Comparison of ENCODE assay signal across 24 cellular contexts in the genomic region with DNA sequence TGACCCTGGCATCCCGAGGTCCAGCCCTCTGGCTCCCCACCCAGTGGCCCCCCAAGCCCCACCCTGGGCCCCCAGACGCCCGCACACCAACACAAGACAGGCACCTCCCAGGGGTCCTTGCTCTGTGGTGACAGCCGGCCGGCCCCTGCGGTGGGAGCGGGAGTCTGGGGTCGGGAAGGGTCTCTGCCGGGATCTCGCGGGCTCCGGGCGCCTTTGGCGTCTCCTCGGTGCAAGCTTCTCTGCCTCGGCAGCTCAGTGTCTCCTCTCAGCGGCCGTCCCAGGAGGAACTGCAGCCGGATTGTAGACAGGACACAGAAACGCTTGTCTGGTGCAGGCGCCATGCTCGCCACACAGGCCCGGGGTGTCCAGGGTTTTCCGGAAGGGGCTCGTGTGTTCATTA. TPM values are rescaled to one million over a fixed set of nuclear protein-coding genes. Genes with fewer than 3 reads are reported as not detected.
DNase-seq lines count a peak whose midpoint lies in the region; ATAC-seq and TF ChIP-seq lines count a peak whose summit lies in the region.
"Had no signal": no experiment of that assay in that cellular context is flagged by ENCODE, and none has a peak within 500 bp of the region (broad histone marks: within the 10 kb centered on the region; RNA-seq: fewer than 3 reads in every experiment).

No MANE protein-coding gene starts in this region.

- H3K27ac Mint-ChIP-seq in natural killer cell treated with Interleukin-12 subunit alpha and Interleukin-12 subunit beta and Interleukin-15 and Interleukin-18, amount 100 ng/mL, for 72 hours = no peak overlapping the region
- H3K27ac Mint-ChIP-seq in natural killer cell (no peak overlapping the region), WTC11 (no peak overlapping the region)
- H3K27ac Mint-ChIP-seq: memory B cell; stimulated activated memory B cell treated with anti-CD40 and anti-IgM and Interleukin-4, amounts not matched to agents 10 μg/mL and 1 μg/mL and 100 μg/mL, for 72 hours had no signal

- WGBS in aorta, 2 donors = 61 to 80% methylated on average over 25 of the region's 25 CpGs

- H3K27ac ChIP-seq in aorta (ENCODE audit: low read depth in 1 of 2, low read length in 2 of 2) = no peak overlapping the region
- H3K27ac ChIP-seq: BLaER1 treated with 17β-estradiol and CSF1 and Interleukin-3, amounts not matched to agents 10 nM and 100 nM; cardiac muscle cell; HL-60; testis had no signal

- intact Hi-C loops in natural killer cell (cut with micrococcal nuclease) = no loop called here
- intact Hi-C loops in aorta (cut with DNase I) = no loop called here

- H3K27me3 Mint-ChIP-seq in natural killer cell treated with Interleukin-12 subunit alpha and Interleukin-12 subunit beta and Interleukin-15 and Interleukin-18, amount 100 ng/mL, for 72 hours = no peaks in the 10 kb centered on the region
- H3K27me3 Mint-ChIP-seq in natural killer cell (ENCODE audit: low read depth in 2 of 2) (no peaks in the 10 kb centered on the region), WTC11 (ENCODE audit: low read depth) (no peaks in the 10 kb centered on the region)
- H3K27me3 Mint-ChIP-seq: memory B cell had no signal

- no peaks in the 10 kb centered on the region for H3K4me1 ChIP-seq in aorta (ENCODE audit: control insufficient read depth in 1 of 2, insufficient read depth in 2 of 2, low read length in 2 of 2)

- TF ChIP-seq CTCF in natural killer cell (IDR thresholded peaks at IDR 0.05) (no peak), WTC11 (IDR thresholded peaks at IDR 0.05) (no peak)

- no peak for ATAC-seq in natural killer cell treated with Interleukin-12 subunit alpha and Interleukin-12 subunit beta and Interleukin-15 and Interleukin-18, amount 100 ng/mL, for 72 hours
- no peak for ATAC-seq in natural killer cell
- peak; percentile 11; the same call in 1 of the 2 replicates for ATAC-seq in WTC11
- ATAC-seq in aorta (ENCODE audit: low FRiP score) = no peak
- ATAC-seq in HG02642 (IDR thresholded peaks at IDR 0.05; ENCODE audit: poor library complexity, unreplicated experiment) = no peak
- ATAC-seq: GM12878; stimulated activated memory B cell treated with anti-CD40 and anti-IgM and Interleukin-4, amounts not matched to agents 10 μg/mL and 1 μg/mL and 100 μg/mL, for 72 hours had no signal

- DNase-seq in natural killer cell treated with Interleukin-12 subunit alpha and Interleukin-12 subunit beta and Interleukin-15 and Interleukin-18, amount 100 ng/mL, for 72 hours (ENCODE audit: low spot score) = peak; percentile 42
- no peak for DNase-seq in natural killer cell
- peak; percentile 62 for DNase-seq in WTC11 (ENCODE audit: low spot score)
- DNase-seq in left kidney (ENCODE audit: low read depth, low spot score) = peak; percentile 53
- DNase-seq in aorta = peak; percentile 42 to 69
- DNase-seq in SIG-M5 (lab: John Stamatoyannopoulos, UW) = no peak
- no peak for DNase-seq in DMS79 (lab: John Stamatoyannopoulos, UW)
- DNase-seq: activated gamma-delta T cell treated with Interleukin-2 at 50 U/mL for 16 hours; COR-L47; dermis blood vessel endothelial cell; DND-41; NCI-H1048; NCI-H187 treated with DMSO at 0.1 percent for 48 hours; stimulated activated CD4-positive, alpha-beta T cell treated with anti-CD3 and anti-CD28 coated beads, Interleukin-2, amount 100 ng/mL, for 48 hours had no signal

- no peaks in the 10 kb centered on the region for H3K27me3 ChIP-seq in aorta (ENCODE audit: control insufficient read depth in 1 of 2, insufficient read depth in 2 of 2, low read length in 1 of 2)
- H3K27me3 ChIP-seq: cardiac muscle cell, testis, vagina had no signal

- POLR2A ChIA-PET in WTC11 (lab: Charles Lee) = no interaction called here

- no peaks in the 10 kb centered on the region for H3K4me1 Mint-ChIP-seq in natural killer cell treated with Interleukin-12 subunit alpha and Interleukin-12 subunit beta and Interleukin-15 and Interleukin-18, amount 100 ng/mL, for 72 hours (ENCODE audit: low read depth in 2 of 2)
- peaks cover 0 to under 1% of the 10 kb centered on the region in 2 donors for H3K4me1 Mint-ChIP-seq in natural killer cell
- H3K4me1 Mint-ChIP-seq in WTC11 = no peaks in the 10 kb centered on the region
- H3K4me1 Mint-ChIP-seq: memory B cell; stimulated activated memory B cell treated with anti-CD40 and anti-IgM and Interleukin-4, amounts not matched to agents 10 μg/mL and 1 μg/mL and 100 μg/mL, for 72 hours had no signal

- H3K4me3 Mint-ChIP-seq in natural killer cell treated with Interleukin-12 subunit alpha and Interleukin-12 subunit beta and Interleukin-15 and Interleukin-18, amount 100 ng/mL, for 72 hours = no peak overlapping the region
- no peak overlapping the region for H3K4me3 Mint-ChIP-seq in natural killer cell
- no peak overlapping the region for H3K4me3 Mint-ChIP-seq in WTC11
- H3K4me3 Mint-ChIP-seq: memory B cell; stimulated activated memory B cell treated with anti-CD40 and anti-IgM and Interleukin-4, amounts not matched to agents 10 μg/mL and 1 μg/mL and 100 μg/mL, for 72 hours had no signal

- no peaks in the 10 kb centered on the region for H3K36me3 Mint-ChIP-seq in natural killer cell treated with Interleukin-12 subunit alpha and Interleukin-12 subunit beta and Interleukin-15 and Interleukin-18, amount 100 ng/mL, for 72 hours
- H3K36me3 Mint-ChIP-seq in natural killer cell = no peaks in the 10 kb centered on the region
- peaks cover under 1% of the 10 kb centered on the region; the same call in 1 of the 2 replicates for H3K36me3 Mint-ChIP-seq in WTC11
- H3K36me3 Mint-ChIP-seq: memory B cell; stimulated activated memory B cell treated with anti-CD40 and anti-IgM and Interleukin-4, amounts not matched to agents 10 μg/mL and 1 μg/mL and 100 μg/mL, for 72 hours had no signal

- H3K36me3 ChIP-seq in aorta (ENCODE audit: control insufficient read depth in 1 of 2, insufficient read depth in 2 of 2, low read length in 1 of 2) = no peaks in the 10 kb centered on the region
- H3K36me3 ChIP-seq: BLaER1 treated with 17β-estradiol and CSF1 and Interleukin-3, amounts not matched to agents 10 nM and 100 nM; cardiac muscle cell; vagina had no signal

- H3K9me3 Mint-ChIP-seq in natural killer cell treated with Interleukin-12 subunit alpha and Interleukin-12 subunit beta and Interleukin-15 and Interleukin-18, amount 100 ng/mL, for 72 hours = no peaks in the 10 kb centered on the region
- no peaks in the 10 kb centered on the region for H3K9me3 Mint-ChIP-seq in natural killer cell
- peaks cover under 1% of the 10 kb centered on the region; the same call in 1 of the 2 replicates for H3K9me3 Mint-ChIP-seq in WTC11
- H3K9me3 Mint-ChIP-seq: memory B cell had no signal

- CTCF ChIA-PET in WTC11 (lab: Charles Lee) = interaction anchor here (0.6 to 2.5 kb wide), 30 partner anchors 10 to 411 kb away, joined by 3 to 23 read pairs (median 4); a partner anchor contains a TSS

- no peak overlapping the region for H3K4me3 ChIP-seq in aorta (ENCODE audit: low read length in 2 of 2)
- H3K4me3 ChIP-seq: BLaER1 treated with 17β-estradiol and CSF1 and Interleukin-3, amounts not matched to agents 10 nM and 100 nM; cardiac muscle cell; GM12878; smooth muscle cell; testis; vagina had no signal

- H3K9me3 ChIP-seq in aorta (ENCODE audit: control insufficient read depth, low read length) = no peaks in the 10 kb centered on the region
- H3K9me3 ChIP-seq: testis, vagina had no signal

TF ChIP-seq in WTC11, 78 proteins besides CTCF, POLR2A, EP300 and RAD21 (continues in another document):
- TF ChIP-seq, protein P1, sequence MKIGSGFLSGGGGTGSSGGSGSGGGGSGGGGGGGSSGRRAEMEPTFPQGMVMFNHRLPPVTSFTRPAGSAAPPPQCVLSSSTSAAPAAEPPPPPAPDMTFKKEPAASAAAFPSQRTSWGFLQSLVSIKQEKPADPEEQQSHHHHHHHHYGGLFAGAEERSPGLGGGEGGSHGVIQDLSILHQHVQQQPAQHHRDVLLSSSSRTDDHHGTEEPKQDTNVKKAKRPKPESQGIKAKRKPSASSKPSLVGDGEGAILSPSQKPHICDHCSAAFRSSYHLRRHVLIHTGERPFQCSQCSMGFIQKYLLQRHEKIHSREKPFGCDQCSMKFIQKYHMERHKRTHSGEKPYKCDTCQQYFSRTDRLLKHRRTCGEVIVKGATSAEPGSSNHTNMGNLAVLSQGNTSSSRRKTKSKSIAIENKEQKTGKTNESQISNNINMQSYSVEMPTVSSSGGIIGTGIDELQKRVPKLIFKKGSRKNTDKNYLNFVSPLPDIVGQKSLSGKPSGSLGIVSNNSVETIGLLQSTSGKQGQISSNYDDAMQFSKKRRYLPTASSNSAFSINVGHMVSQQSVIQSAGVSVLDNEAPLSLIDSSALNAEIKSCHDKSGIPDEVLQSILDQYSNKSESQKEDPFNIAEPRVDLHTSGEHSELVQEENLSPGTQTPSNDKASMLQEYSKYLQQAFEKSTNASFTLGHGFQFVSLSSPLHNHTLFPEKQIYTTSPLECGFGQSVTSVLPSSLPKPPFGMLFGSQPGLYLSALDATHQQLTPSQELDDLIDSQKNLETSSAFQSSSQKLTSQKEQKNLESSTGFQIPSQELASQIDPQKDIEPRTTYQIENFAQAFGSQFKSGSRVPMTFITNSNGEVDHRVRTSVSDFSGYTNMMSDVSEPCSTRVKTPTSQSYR (CRISPR knock-in tag; IDR thresholded peaks at IDR 0.05) = no peak
- TF ChIP-seq, protein P2, sequence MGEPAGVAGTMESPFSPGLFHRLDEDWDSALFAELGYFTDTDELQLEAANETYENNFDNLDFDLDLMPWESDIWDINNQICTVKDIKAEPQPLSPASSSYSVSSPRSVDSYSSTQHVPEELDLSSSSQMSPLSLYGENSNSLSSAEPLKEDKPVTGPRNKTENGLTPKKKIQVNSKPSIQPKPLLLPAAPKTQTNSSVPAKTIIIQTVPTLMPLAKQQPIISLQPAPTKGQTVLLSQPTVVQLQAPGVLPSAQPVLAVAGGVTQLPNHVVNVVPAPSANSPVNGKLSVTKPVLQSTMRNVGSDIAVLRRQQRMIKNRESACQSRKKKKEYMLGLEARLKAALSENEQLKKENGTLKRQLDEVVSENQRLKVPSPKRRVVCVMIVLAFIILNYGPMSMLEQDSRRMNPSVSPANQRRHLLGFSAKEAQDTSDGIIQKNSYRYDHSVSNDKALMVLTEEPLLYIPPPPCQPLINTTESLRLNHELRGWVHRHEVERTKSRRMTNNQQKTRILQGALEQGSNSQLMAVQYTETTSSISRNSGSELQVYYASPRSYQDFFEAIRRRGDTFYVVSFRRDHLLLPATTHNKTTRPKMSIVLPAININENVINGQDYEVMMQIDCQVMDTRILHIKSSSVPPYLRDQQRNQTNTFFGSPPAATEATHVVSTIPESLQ (CRISPR knock-in tag; IDR thresholded peaks at IDR 0.05) = no peak
- no peak for TF ChIP-seq ZNF317 (CRISPR knock-in tag; IDR thresholded peaks at IDR 0.05; ENCODE audit: borderline replicate concordance, low read depth)
- no peak for TF ChIP-seq FOXK1 (CRISPR knock-in tag; IDR thresholded peaks at IDR 0.05)
- no peak for TF ChIP-seq ZNF416 (CRISPR knock-in tag; IDR thresholded peaks at IDR 0.05)
- no peak for TF ChIP-seq TP53 (CRISPR knock-in tag; IDR thresholded peaks at IDR 0.05)
- no peak for TF ChIP-seq TEAD4 (CRISPR knock-in tag; IDR thresholded peaks at IDR 0.05)

RNA-seq across cellular contexts. Expression of a gene that starts 43.7 kb away (rescaled TPM):
- total RNA-seq in natural killer cell treated with Interleukin-12 subunit alpha and Interleukin-12 subunit beta and Interleukin-15 and Interleukin-18, amount 100 ng/mL, for 72 hours = 1 to 10 TPM; 1.3 to 2.2 TPM
- total RNA-seq in natural killer cell (1 to 10 TPM in 2 of 3 donors, under 1 TPM in 1; 0.38 to 3.0 (median 1.0) TPM), WTC11 (2021) (4.7 to 5.9 TPM (median 4.8 TPM) in 3 replicates), aorta (10 to 100 TPM; 36.6 to 67.3 TPM)
- 1 to 10 TPM in 1 of 2 donors, under 1 TPM in 1; 0.63 to 4.3 TPM for polyA plus RNA-seq in aorta
- total RNA-seq: cardiac muscle cell had no signal

Comparison
In these comparisons a context has a peak if more than half of its experiments do, and no peak if none do; other contexts are left out.
1. DNase-seq: peak in natural killer cell treated with Interleukin-12 subunit alpha and Interleukin-12 subunit beta and Interleukin-15 and Interleukin-18, amount 100 ng/mL, for 72 hours (single experiment), WTC11 (single experiment), left kidney (single experiment) and aorta (2 of 2); none in natural killer cell (single experiment), SIG-M5 (single experiment) and DMS79 (single experiment).